21 cellular contexts compared by ENCODE assay signal in genomic region chr4:16055454-16055853, GRCh38. TPM values are rescaled to one million over a fixed set of nuclear protein-coding genes. Genes with fewer than 3 reads are reported as not detected.
DNase-seq lines count a peak whose midpoint lies in the region; ATAC-seq and TF ChIP-seq lines count a peak whose summit lies in the region.
"Had no signal": no experiment of that assay in that cellular context is flagged by ENCODE, and none has a peak within 500 bp of the region (broad histone marks: within the 10 kb centered on the region; RNA-seq: fewer than 3 reads in every experiment).

No MANE protein-coding gene starts in this region.

- peak overlapping the region in 9 of 11 experiments; percentile 26 to 81 (median 73); a peak in 18 of 22 replicates for H3K27ac ChIP-seq in BLaER1 treated with 17β-estradiol and CSF1 and Interleukin-3, amounts not matched to agents 10 nM and 100 nM
- H3K27ac ChIP-seq in stomach = peak overlapping the region in 3 of 5 donors; percentile 53 to 65 (median 57)
- H3K27ac ChIP-seq: A549, KMS-11, SJSA1 had no signal

- H3K36me3 Mint-ChIP-seq in dendritic cell treated with granulocyte-macrophage colony-stimulating factor and Interleukin-4, amounts not matched to agents 40 ng/mL and 50 ng/mL, for 4 days (ENCODE audit: low read depth) = no peaks in the 10 kb centered on the region
- no peaks in the 10 kb centered on the region for H3K36me3 Mint-ChIP-seq in activated naive CD4-positive, alpha-beta T cell treated with anti-CD3 and anti-CD28 coated beads for 36 hours (ENCODE audit: low read depth)
- H3K36me3 Mint-ChIP-seq: CD8-positive, alpha-beta T cell had no signal

- H3K4me3 ChIP-seq in BLaER1 treated with 17β-estradiol and CSF1 and Interleukin-3, amounts not matched to agents 10 nM and 100 nM = 0 out of 20 replicates have a peak overlapping the region, but pooled peaks of 1 of the 10 experiments have one; percentile 1
- H3K4me3 ChIP-seq in Loucy (ENCODE audit: low read length, poor library complexity, severe bottlenecking) (peak overlapping the region; percentile 42), stomach (no peak overlapping the region)
- H3K4me3 ChIP-seq: A549, SJSA1 had no signal

- H3K36me3 ChIP-seq in BLaER1 treated with 17β-estradiol and CSF1 and Interleukin-3, amounts not matched to agents 10 nM and 100 nM = no peaks in the 10 kb centered on the region
- H3K36me3 ChIP-seq in Loucy (ENCODE audit: insufficient read depth, low read length) (no peaks in the 10 kb centered on the region), stomach (no peaks in the 10 kb centered on the region)
- H3K36me3 ChIP-seq: SJSA1 had no signal

- peak overlapping the region; percentile 52 to 89 (median 70) for H3K4me2 ChIP-seq in BLaER1 treated with 17β-estradiol and CSF1 and Interleukin-3, amounts not matched to agents 10 nM and 100 nM
- peak overlapping the region; percentile 69 for H3K4me2 ChIP-seq in Loucy (ENCODE audit: low read depth, low read length, poor library complexity, severe bottlenecking)
- H3K4me2 ChIP-seq: A549, KMS-11 had no signal

- no peak for ATAC-seq in HG03432 (IDR thresholded peaks at IDR 0.05; ENCODE audit: unreplicated experiment)
- ATAC-seq: A549; CD8-positive, alpha-beta T cell; HCT116 had no signal

- H3K79me2 ChIP-seq in Loucy (ENCODE audit: insufficient read depth, low read length) = no peaks in the 10 kb centered on the region

- no peaks in the 10 kb centered on the region for H3K9me3 ChIP-seq in BLaER1 treated with 17β-estradiol and CSF1 and Interleukin-3, amounts not matched to agents 10 nM and 100 nM (replicated peaks in 1 of 11)
- H3K9me3 ChIP-seq in Loucy (ENCODE audit: insufficient read depth, low read depth, low read length) = no peaks in the 10 kb centered on the region
- H3K9me3 ChIP-seq in stomach = no peaks in the 10 kb centered on the region
- H3K9me3 ChIP-seq: A549, SJSA1 had no signal

- no peaks in the 10 kb centered on the region for H3F3A ChIP-seq in Loucy (ENCODE audit: low read depth)

- WGBS in stomach, 5 donors = 50 to 70% (median 68%) methylated on average over 7 of the region's 7 CpGs

- H3K27me3 ChIP-seq in BLaER1 treated with 17β-estradiol and CSF1 and Interleukin-3, amounts not matched to agents 10 nM and 100 nM = no peaks in the 10 kb centered on the region
- H3K27me3 ChIP-seq in Loucy (ENCODE audit: insufficient read depth, low read length, poor library complexity, severe bottlenecking) (no peaks in the 10 kb centered on the region), stomach (no peaks in the 10 kb centered on the region)
- H3K27me3 ChIP-seq: SJSA1 had no signal

- TF ChIP-seq CTCF in Loucy (conservative IDR thresholded peaks at IDR 0.05; ENCODE audit: low read length) (no peak), stomach (IDR thresholded peaks at IDR 0.05) (no peak)

- H3K9ac ChIP-seq in BLaER1 treated with 17β-estradiol and CSF1 and Interleukin-3, amounts not matched to agents 10 nM and 100 nM = peak overlapping the region in 9 of 11 experiments; percentile 31 to 69 (median 59); a peak in 10 of 22 replicates
- H3K9ac ChIP-seq in Loucy (ENCODE audit: low read depth, low read length, poor library complexity, severe bottlenecking) = peak overlapping the region; percentile 71
- H3K9ac ChIP-seq: KMS-11 had no signal

- H4K20me1 ChIP-seq in BLaER1 treated with 17β-estradiol and CSF1 and Interleukin-3, amounts not matched to agents 10 nM and 100 nM = no peaks in the 10 kb centered on the region
- H4K20me1 ChIP-seq in Loucy (ENCODE audit: insufficient read depth, low read length, poor library complexity, severe bottlenecking) = no peaks in the 10 kb centered on the region

- no peak overlapping the region for H3K4me3 Mint-ChIP-seq in dendritic cell treated with granulocyte-macrophage colony-stimulating factor and Interleukin-4, amounts not matched to agents 40 ng/mL and 50 ng/mL, for 4 days
- no peak overlapping the region for H3K4me3 Mint-ChIP-seq in activated naive CD4-positive, alpha-beta T cell treated with anti-CD3 and anti-CD28 coated beads for 36 hours
- H3K4me3 Mint-ChIP-seq: CD8-positive, alpha-beta T cell had no signal

- H3K4me1 Mint-ChIP-seq in dendritic cell treated with granulocyte-macrophage colony-stimulating factor and Interleukin-4, amounts not matched to agents 40 ng/mL and 50 ng/mL, for 4 days (ENCODE audit: low read depth) = peaks cover 27% of the 10 kb centered on the region
- H3K4me1 Mint-ChIP-seq in activated naive CD4-positive, alpha-beta T cell treated with anti-CD3 and anti-CD28 coated beads for 36 hours (ENCODE audit: low read depth) = no peaks in the 10 kb centered on the region

- no peak for TF ChIP-seq EP300 in stomach (IDR thresholded peaks at IDR 0.05)

- intact Hi-C loops in dendritic cell treated with granulocyte-macrophage colony-stimulating factor and Interleukin-4, amounts not matched to agents 40 ng/mL and 50 ng/mL, for 4 days (cut with micrococcal nuclease) = no loop called here
- intact Hi-C loops in stomach (cut with DNase I; ENCODE audit: low total_unique reads) = no loop called here
- intact Hi-C loops in activated naive CD4-positive, alpha-beta T cell treated with anti-CD3 and anti-CD28 coated beads for 36 hours (cut with micrococcal nuclease) = no loop called here

- TF ChIP-seq POLR2A in stomach (IDR thresholded peaks at IDR 0.05) = no peak

- peaks cover 17 to 32% (median 28%) of the 10 kb centered on the region in 10 experiments for H3K4me1 ChIP-seq in BLaER1 treated with 17β-estradiol and CSF1 and Interleukin-3, amounts not matched to agents 10 nM and 100 nM
- H3K4me1 ChIP-seq in Loucy (ENCODE audit: insufficient read depth, low read length, poor library complexity, severe bottlenecking) (peaks cover 36% of the 10 kb centered on the region), stomach (peaks cover 0 to 22% (median 6%) of the 10 kb centered on the region in 4 donors)
- H3K4me1 ChIP-seq: A549, SJSA1 had no signal

- H3K9me2 ChIP-seq in Loucy (replicated peaks; ENCODE audit: low read depth, low read length) = no peaks in the 10 kb centered on the region

- CTCF ChIA-PET in activated naive CD4-positive, alpha-beta T cell treated with anti-CD3 and anti-CD28 coated beads for 36 hours (lab: Charles Lee) = no interaction called here

- H3K27me3 Mint-ChIP-seq in dendritic cell treated with granulocyte-macrophage colony-stimulating factor and Interleukin-4, amounts not matched to agents 40 ng/mL and 50 ng/mL, for 4 days = no peaks in the 10 kb centered on the region
- H3K27me3 Mint-ChIP-seq in activated naive CD4-positive, alpha-beta T cell treated with anti-CD3 and anti-CD28 coated beads for 36 hours (ENCODE audit: low read depth) = peaks cover 20% of the 10 kb centered on the region

- no peaks in the 10 kb centered on the region for H3K9me3 Mint-ChIP-seq in dendritic cell treated with granulocyte-macrophage colony-stimulating factor and Interleukin-4, amounts not matched to agents 40 ng/mL and 50 ng/mL, for 4 days
- no peaks in the 10 kb centered on the region for H3K9me3 Mint-ChIP-seq in activated naive CD4-positive, alpha-beta T cell treated with anti-CD3 and anti-CD28 coated beads for 36 hours
- H3K9me3 Mint-ChIP-seq: CD8-positive, alpha-beta T cell had no signal

- DNase-seq in stomach (no peak), AG08395 (ENCODE audit: low spot score) (no peak)
- DNase-seq in activated naive CD4-positive, alpha-beta T cell treated with anti-CD3 and anti-CD28 coated beads for 36 hours = no peak
- DNase-seq: C1 segment of cervical spinal cord; CD8-positive, alpha-beta T cell; DND-41; IMR-90; NCI-H1105 treated with DMSO at 0.1 percent for 48 hours; NCI-H2029 treated with DMSO at 0.1 percent for 48 hours; NCI-H226; NCI-H510A treated with DMSO at 0.1 percent for 48 hours; NCI-H774; OCI-M1 had no signal

- peak overlapping the region; percentile 72 for H2AFZ ChIP-seq in Loucy (ENCODE audit: low read length)

- peak overlapping the region; percentile 37 for H3K27ac Mint-ChIP-seq in dendritic cell treated with granulocyte-macrophage colony-stimulating factor and Interleukin-4, amounts not matched to agents 40 ng/mL and 50 ng/mL, for 4 days
- H3K27ac Mint-ChIP-seq in activated naive CD4-positive, alpha-beta T cell treated with anti-CD3 and anti-CD28 coated beads for 36 hours = no peak overlapping the region
- H3K27ac Mint-ChIP-seq: CD8-positive, alpha-beta T cell had no signal

RNA-seq across cellular contexts. Expression of gene PROM1, which starts 28.4 kb away (rescaled TPM):
- 100 to 1,000 TPM in 2 of 5 donors, 10 to 100 TPM in 2, 1 to 10 TPM in 1; 3.5 to 124 (median 29.0) TPM for total RNA-seq in stomach
- polyA plus RNA-seq in stomach = 10 to 100 TPM in 2 of 3 donors, 1 to 10 TPM in 1; 4.6 to 12.2 (median 11.8) TPM
- total RNA-seq in activated naive CD4-positive, alpha-beta T cell treated with anti-CD3 and anti-CD28 coated beads for 36 hours = under 1 TPM; 0.05 to 0.10 TPM
- total RNA-seq: CD8-positive, alpha-beta T cell; IMR-90; SJSA1 had no signal
- polyA plus RNA-seq: IMR-90 had no signal

Comparison
In these comparisons a context has a peak if more than half of its experiments do, and no peak if none do; other contexts are left out.
1. RNA of gene PROM1, which starts 28.4 kb away (total RNA-seq): 3.5 to 124 TPM in stomach; 0.05 to 0.10 TPM in activated naive CD4-positive, alpha-beta T cell treated with anti-CD3 and anti-CD28 coated beads for 36 hours; every median in the first group is over 4 times any median in the second.